15 cellular contexts compared by ENCODE assay signal in genomic region chr2:62333961-62334360, GRCh38.
DNase-seq lines count a peak whose midpoint lies in the region; ATAC-seq, FAIRE-seq and TF ChIP-seq lines count a peak whose summit lies in the region.
"Had no signal": no experiment of that assay in that cellular context is flagged by ENCODE, and none has a peak within 500 bp of the region (broad histone marks: within the 10 kb centered on the region; RNA-seq: fewer than 3 reads in every experiment).

No MANE protein-coding gene starts in this region.

- no peaks in the 10 kb centered on the region for H3K9me3 ChIP-seq in OCI-LY1 (ENCODE audit: low read length)
- H3K9me3 ChIP-seq: A549, upper lobe of right lung had no signal

- no peak overlapping the region for H3K9ac ChIP-seq in OCI-LY1 (ENCODE audit: low read length)
- H3K9ac ChIP-seq: KMS-11 had no signal

- DNase-seq in NCI-H2107 treated with DMSO at 0.1 percent for 48 hours (lab: John Stamatoyannopoulos, UW; ENCODE audit: unreplicated experiment) (peak; percentile 42), NCI-H2107 (lab: John Stamatoyannopoulos, UW) (no peak), NCI-H2029 (lab: John Stamatoyannopoulos, UW) (peak; percentile 24), renal cortical epithelial cell (ENCODE audit: low read depth) (peak; percentile 26), D721Med (ENCODE audit: insufficient read length, low spot score) (no peak)
- DNase-seq: activated CD4-positive, alpha-beta T cell treated with anti-CD3 and anti-CD28 coated beads for 36 hours; aorta; Calu3; mesenchymal stem cell; upper lobe of right lung had no signal

- H3K4me1 ChIP-seq in OCI-LY1 (ENCODE audit: insufficient read depth, low read length, severe bottlenecking), result peaks cover 35% of the 10 kb centered on the region
- H3K4me1 ChIP-seq: A549, upper lobe of right lung had no signal

- H3K79me2 ChIP-seq in OCI-LY1 (ENCODE audit: insufficient read depth, low read length), result no peaks in the 10 kb centered on the region

- H3K4me2 ChIP-seq in OCI-LY1 (ENCODE audit: low read length), result no peak overlapping the region; the same call in 1 of the 2 replicates
- H3K4me2 ChIP-seq: A549, KMS-11 had no signal

- FAIRE-seq in D721Med (lab: Jason Lieb, UNC), result no peak
- FAIRE-seq: A549 had no signal

- H3K36me3 ChIP-seq in OCI-LY1 (ENCODE audit: insufficient read depth, low read length), result no peaks in the 10 kb centered on the region
- H3K36me3 ChIP-seq: upper lobe of right lung had no signal

- TF ChIP-seq CTCF in OCI-LY1 (IDR thresholded peaks at IDR 0.05; ENCODE audit: low read length) (no peak), D721Med (IDR thresholded peaks at IDR 0.05; ENCODE audit: insufficient read depth, missing control alignments) (no peak)

- no peaks in the 10 kb centered on the region for H3F3A ChIP-seq in OCI-LY1 (ENCODE audit: insufficient read depth, low read length)

- H3K27ac ChIP-seq in OCI-LY1 (ENCODE audit: low read depth, low read length, poor library complexity, severe bottlenecking), result peak overlapping the region; percentile 27
- H3K27ac ChIP-seq: A549, KMS-11, upper lobe of right lung had no signal

- ATAC-seq in HG02852 (IDR thresholded peaks at IDR 0.05; ENCODE audit: unreplicated experiment) (no peak), GM19023 (IDR thresholded peaks at IDR 0.05; ENCODE audit: unreplicated experiment) (no peak)
- ATAC-seq: A549; activated CD4-positive, alpha-beta T cell treated with anti-CD3 and anti-CD28 coated beads for 36 hours; upper lobe of right lung had no signal

- no peaks in the 10 kb centered on the region for H4K20me1 ChIP-seq in OCI-LY1 (ENCODE audit: insufficient read depth, low read length)

- H3K4me3 ChIP-seq in OCI-LY1 (ENCODE audit: low read depth, low read length, poor library complexity, severe bottlenecking), result no peak overlapping the region
- H3K4me3 ChIP-seq: A549, upper lobe of right lung had no signal

- H3K27me3 ChIP-seq in OCI-LY1 (ENCODE audit: insufficient read depth, low read length), result no peaks in the 10 kb centered on the region
- H3K27me3 ChIP-seq: upper lobe of right lung had no signal

- no peak overlapping the region for H2AFZ ChIP-seq in OCI-LY1 (ENCODE audit: low read length)

- H3K9me2 ChIP-seq in OCI-LY1 (ENCODE audit: low read depth, low read length), result no peaks in the 10 kb centered on the region

Comparison
In these comparisons a context has a peak if more than half of its experiments do, and no peak if none do; other contexts are left out.
1. DNase-seq: peak in NCI-H2107 treated with DMSO at 0.1 percent for 48 hours (single experiment), NCI-H2029 (single experiment) and renal cortical epithelial cell (single experiment); none in NCI-H2107 (single experiment) and D721Med (single experiment).